8 cellular contexts compared by ENCODE assay signal in genomic region chr14:75279153-75279738, GRCh38. TPM values are rescaled to one million over a fixed set of nuclear protein-coding genes. Genes with fewer than 3 reads are reported as not detected.
DNase-seq lines count a peak whose midpoint lies in the region; ATAC-seq lines count a peak whose summit lies in the region.

No MANE protein-coding gene starts in this region.

- H3K79me1 ChIP-seq in mesenchymal stem cell (replicated peaks; ENCODE audit: low read length, poor library complexity, severe bottlenecking), result peaks cover 10% of the 10 kb centered on the region

- no peaks in the 10 kb centered on the region for H3K9me3 ChIP-seq in mesenchymal stem cell (ENCODE audit: control insufficient read depth, low read length)

- H3K4me3 Mint-ChIP-seq in activated CD4-positive, alpha-beta T cell treated with anti-CD3 and anti-CD28 coated beads, Interleukin-2, amount 10 ng/mL, durations not matched to agents 7 days and 5 days, result peak overlapping the region; percentile 77
- H3K4me3 Mint-ChIP-seq in effector memory CD8-positive, alpha-beta T cell, result peak overlapping the region; percentile 93

- peak overlapping the region; percentile 37 to 63 for H3K14ac ChIP-seq in mesenchymal stem cell (ENCODE audit: low read length in 2 of 2)

- H3K36me3 Mint-ChIP-seq in activated CD4-positive, alpha-beta T cell treated with anti-CD3 and anti-CD28 coated beads, Interleukin-2, amount 10 ng/mL, durations not matched to agents 7 days and 5 days (ENCODE audit: low read depth), result peaks cover 2% of the 10 kb centered on the region
- peaks cover 97% of the 10 kb centered on the region for H3K36me3 Mint-ChIP-seq in effector memory CD8-positive, alpha-beta T cell (ENCODE audit: insufficient read depth)

- DNase-seq in DMS53 (lab: John Stamatoyannopoulos, UW) (peak; percentile 63), DMS53 treated with DMSO at 0.1 percent for 48 hours (lab: John Stamatoyannopoulos, UW; ENCODE audit: unreplicated experiment) (no peak), NCI-H1694 treated with DMSO at 0.1 percent for 48 hours (lab: John Stamatoyannopoulos, UW) (peak; percentile 53), mesenchymal stem cell (peak; percentile 61)
- DNase-seq in activated CD4-positive, alpha-beta T cell treated with anti-CD3 and anti-CD28 coated beads, Interleukin-2, amount 10 ng/mL, durations not matched to agents 7 days and 5 days, result peak; percentile 60
- peak in 2 of 3 experiments; percentile 53 to 62 for DNase-seq in effector memory CD8-positive, alpha-beta T cell
- DNase-seq in stimulated activated naive CD4-positive, alpha-beta T cell treated with Interleukin-2 at 50 U/mL for 16 hours (lab: John Stamatoyannopoulos, UW), result peak; percentile 38

- H3K23ac ChIP-seq in mesenchymal stem cell (ENCODE audit: low read length in 2 of 2), result peak overlapping the region in 1 of 2 experiments; percentile 54

- H2AFZ ChIP-seq in mesenchymal stem cell (ENCODE audit: low read depth, low read length), result no peak overlapping the region

- H3K4ac ChIP-seq in mesenchymal stem cell (ENCODE audit: low read depth in 1 of 2, low read length in 2 of 2), result peak overlapping the region in 1 of 2 experiments; percentile 9

- peak overlapping the region; percentile 52 to 79 for H3K18ac ChIP-seq in mesenchymal stem cell (ENCODE audit: low read depth in 1 of 2, low read length in 2 of 2)

- no peak overlapping the region for H3K27ac ChIP-seq in mesenchymal stem cell (ENCODE audit: low read length, poor library complexity, severe bottlenecking)

- H2BK120ac ChIP-seq in mesenchymal stem cell (ENCODE audit: low read depth, low read length), result no peak overlapping the region

- under 1% methylated on average over 38 of the region's 38 CpGs for WGBS in mesenchymal stem cell

- peak overlapping the region; percentile 98 for H3K9ac ChIP-seq in mesenchymal stem cell (ENCODE audit: low read length)

- peak overlapping the region; percentile 96 for H3K27ac Mint-ChIP-seq in activated CD4-positive, alpha-beta T cell treated with anti-CD3 and anti-CD28 coated beads, Interleukin-2, amount 10 ng/mL, durations not matched to agents 7 days and 5 days
- peak overlapping the region; percentile 99 to 100 for H3K27ac Mint-ChIP-seq in effector memory CD8-positive, alpha-beta T cell

- H3K27me3 ChIP-seq in mesenchymal stem cell (ENCODE audit: control insufficient read depth in 1 of 2, insufficient read depth in 1 of 2, low read length in 2 of 2), result peaks cover 0 to 10% of the 10 kb centered on the region in 2 experiments

- ATAC-seq in effector memory CD8-positive, alpha-beta T cell (replicated peaks), result no peak
- no peak for ATAC-seq in HG03457 (IDR thresholded peaks at IDR 0.05; ENCODE audit: unreplicated experiment)

- H2BK5ac ChIP-seq in mesenchymal stem cell (ENCODE audit: low read depth, low read length, poor library complexity, severe bottlenecking), result no peak overlapping the region

- no peak overlapping the region for H4K8ac ChIP-seq in mesenchymal stem cell (ENCODE audit: low read length)

- no peak overlapping the region for H2AK5ac ChIP-seq in mesenchymal stem cell (ENCODE audit: low read length, severe bottlenecking)

- peaks cover 10 to 22% of the 10 kb centered on the region in 2 experiments for H3K36me3 ChIP-seq in mesenchymal stem cell (ENCODE audit: control insufficient read depth in 1 of 2, insufficient read depth in 2 of 2, low read depth in 1 of 2, low read length in 2 of 2)

- peak overlapping the region; percentile 53 for H2BK15ac ChIP-seq in mesenchymal stem cell (ENCODE audit: low read depth, poor library complexity, severe bottlenecking)

- peak overlapping the region in 1 of 2 experiments; percentile 45 for H2BK12ac ChIP-seq in mesenchymal stem cell (ENCODE audit: low read length in 2 of 2)

- H3K4me1 Mint-ChIP-seq in activated CD4-positive, alpha-beta T cell treated with anti-CD3 and anti-CD28 coated beads, Interleukin-2, amount 10 ng/mL, durations not matched to agents 7 days and 5 days, result peaks cover 41% of the 10 kb centered on the region
- H3K4me1 Mint-ChIP-seq in effector memory CD8-positive, alpha-beta T cell (ENCODE audit: low read depth in 2 of 2), result peaks cover 50% of the 10 kb centered on the region in 2 donors

- peak overlapping the region; percentile 99 for H3K4me2 ChIP-seq in mesenchymal stem cell (ENCODE audit: low read length, poor library complexity, severe bottlenecking)

- peak overlapping the region; percentile 64 to 96 for H3K4me3 ChIP-seq in mesenchymal stem cell (ENCODE audit: insufficient read depth in 1 of 2, low read depth in 1 of 2, low read length in 2 of 2)

- H3K27me3 Mint-ChIP-seq in activated CD4-positive, alpha-beta T cell treated with anti-CD3 and anti-CD28 coated beads, Interleukin-2, amount 10 ng/mL, durations not matched to agents 7 days and 5 days, result peaks cover 70% of the 10 kb centered on the region
- peaks cover 26 to 43% of the 10 kb centered on the region in 2 donors for H3K27me3 Mint-ChIP-seq in effector memory CD8-positive, alpha-beta T cell

- POLR2A ChIA-PET in activated CD4-positive, alpha-beta T cell treated with anti-CD3 and anti-CD28 coated beads, Interleukin-2, amount 10 ng/mL, durations not matched to agents 7 days and 5 days (lab: Charles Lee), result no interaction called here

- no peaks in the 10 kb centered on the region for H3K9me3 Mint-ChIP-seq in activated CD4-positive, alpha-beta T cell treated with anti-CD3 and anti-CD28 coated beads, Interleukin-2, amount 10 ng/mL, durations not matched to agents 7 days and 5 days
- no peaks in the 10 kb centered on the region for H3K9me3 Mint-ChIP-seq in effector memory CD8-positive, alpha-beta T cell

- peaks cover 18% of the 10 kb centered on the region for H3K4me1 ChIP-seq in mesenchymal stem cell (ENCODE audit: control insufficient read depth, insufficient read depth, low read depth, low read length)

- H4K91ac ChIP-seq in mesenchymal stem cell (ENCODE audit: low read length), result peak overlapping the region; percentile 30

- CTCF ChIA-PET in activated CD4-positive, alpha-beta T cell treated with anti-CD3 and anti-CD28 coated beads, Interleukin-2, amount 10 ng/mL, durations not matched to agents 7 days and 5 days (lab: Charles Lee), result interaction anchor here (1.0 kb wide), 1 partner anchor 10 kb away, joined by 3 read pairs; no protein-coding TSS in a partner anchor

RNA-seq across cellular contexts. Expression of gene FOS, which starts 0.6 kb away (rescaled TPM):
- 10 to 100 TPM; 28.0 to 35.7 TPM for total RNA-seq in activated CD4-positive, alpha-beta T cell treated with anti-CD3 and anti-CD28 coated beads, Interleukin-2, amount 10 ng/mL, durations not matched to agents 7 days and 5 days
- polyA plus RNA-seq in mesenchymal stem cell (2013, experiment 1 of 2), result 587 TPM
- polyA plus RNA-seq in mesenchymal stem cell (2013, experiment 2 of 2), result 551 TPM
